Comparison of ENCODE assay signal across 9 cellular contexts in the genomic region with DNA sequence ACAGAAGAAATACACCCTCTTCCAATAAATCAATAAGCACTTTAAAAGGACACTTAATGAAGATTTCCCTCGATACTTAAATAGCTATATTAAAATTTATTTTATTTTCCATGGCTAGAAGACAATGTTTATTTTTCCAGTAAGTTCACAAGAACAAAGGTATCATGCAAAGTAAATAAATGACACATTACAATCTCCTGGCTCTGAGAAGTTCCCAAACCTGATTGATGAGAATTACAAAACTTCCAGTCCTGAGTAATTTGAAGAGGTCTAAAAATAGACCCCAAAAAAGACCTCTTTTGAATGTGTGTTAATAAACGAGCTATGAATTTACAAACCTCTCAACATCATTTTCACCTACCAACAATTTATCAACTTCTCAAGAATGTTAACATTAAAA. TPM values are rescaled to one million over a fixed set of nuclear protein-coding genes. Genes with fewer than 3 reads are reported as not detected.
A peak's percentile ranks its signal among the peaks of the same experiment; 100 is the strongest.
DNase-seq lines count a peak whose midpoint lies in the region; ATAC-seq, FAIRE-seq and TF ChIP-seq lines count a peak whose summit lies in the region.
"Had no signal": no experiment of that assay in that cellular context is flagged by ENCODE, and none has a peak within 500 bp of the region (broad histone marks: within the 10 kb centered on the region; RNA-seq: fewer than 3 reads in every experiment).

No MANE protein-coding gene starts in this region.

- no peaks in the 10 kb centered on the region for H3K27me3 Mint-ChIP-seq in activated CD8-positive, alpha-beta memory T cell treated with anti-CD3 and anti-CD28 coated beads, Interleukin-2, amount 10 ng/mL, durations not matched to agents 7 days and 5 days
- H3K27me3 Mint-ChIP-seq in activated CD8-positive, alpha-beta T cell treated with anti-CD3 and anti-CD28 coated beads, Interleukin-2, amount 10 ng/mL, durations not matched to agents 7 days and 5 days (ENCODE audit: low read depth) = no peaks in the 10 kb centered on the region

- H3K9me3 ChIP-seq in stomach (no peaks in the 10 kb centered on the region), tibial nerve (no peaks in the 10 kb centered on the region)

- intact Hi-C loops in stomach (cut with DNase I; ENCODE audit: low total_unique reads) = no loop called here

- H3K36me3 ChIP-seq in stomach = peaks cover 0 to 4% (median under 1%) of the 10 kb centered on the region in 4 donors
- H3K36me3 ChIP-seq in tibial nerve = peaks cover 0 to under 1% (median 0%) of the 10 kb centered on the region in 3 donors

- H3K4me3 Mint-ChIP-seq in activated CD8-positive, alpha-beta memory T cell treated with anti-CD3 and anti-CD28 coated beads, Interleukin-2, amount 10 ng/mL, durations not matched to agents 7 days and 5 days = peak overlapping the region; percentile 88
- H3K4me3 Mint-ChIP-seq in activated CD8-positive, alpha-beta T cell treated with anti-CD3 and anti-CD28 coated beads, Interleukin-2, amount 10 ng/mL, durations not matched to agents 7 days and 5 days = peak overlapping the region; percentile 99

- WGBS in stomach, 5 donors = 12 to 29% (median 17%) methylated on average over 2 of the region's 2 CpGs
- WGBS in tibial nerve, 2 donors = 48% methylated on average over 2 of the region's 2 CpGs

- peaks cover 9% of the 10 kb centered on the region for H3K36me3 Mint-ChIP-seq in activated CD8-positive, alpha-beta memory T cell treated with anti-CD3 and anti-CD28 coated beads, Interleukin-2, amount 10 ng/mL, durations not matched to agents 7 days and 5 days
- peaks cover 7% of the 10 kb centered on the region for H3K36me3 Mint-ChIP-seq in activated CD8-positive, alpha-beta T cell treated with anti-CD3 and anti-CD28 coated beads, Interleukin-2, amount 10 ng/mL, durations not matched to agents 7 days and 5 days (ENCODE audit: low read depth)

- TF ChIP-seq EP300 in stomach (IDR thresholded peaks at IDR 0.05) (no peak), tibial nerve (IDR thresholded peaks at IDR 0.05) (no peak)

- peak overlapping the region in 3 of 4 donors; percentile 92 to 96 (median 94) for H3K4me3 ChIP-seq in stomach
- H3K4me3 ChIP-seq in tibial nerve = peak overlapping the region in 1 of 4 donors; percentile 71

- ATAC-seq in activated CD8-positive, alpha-beta memory T cell treated with anti-CD3 and anti-CD28 coated beads, Interleukin-2, amount 10 ng/mL, durations not matched to agents 7 days and 5 days = no peak
- ATAC-seq in activated CD8-positive, alpha-beta T cell treated with anti-CD3 and anti-CD28 coated beads, Interleukin-2, amount 10 ng/mL, durations not matched to agents 7 days and 5 days = no peak

- H3K27ac ChIP-seq in stomach (peak overlapping the region in 4 of 5 donors; percentile 91 to 94 (median 93)), tibial nerve (no peak overlapping the region)

- peaks cover 49% of the 10 kb centered on the region for H3K4me1 Mint-ChIP-seq in activated CD8-positive, alpha-beta memory T cell treated with anti-CD3 and anti-CD28 coated beads, Interleukin-2, amount 10 ng/mL, durations not matched to agents 7 days and 5 days
- peaks cover 42% of the 10 kb centered on the region for H3K4me1 Mint-ChIP-seq in activated CD8-positive, alpha-beta T cell treated with anti-CD3 and anti-CD28 coated beads, Interleukin-2, amount 10 ng/mL, durations not matched to agents 7 days and 5 days (ENCODE audit: low read depth)

- H3K27ac Mint-ChIP-seq in activated CD8-positive, alpha-beta memory T cell treated with anti-CD3 and anti-CD28 coated beads, Interleukin-2, amount 10 ng/mL, durations not matched to agents 7 days and 5 days = no peak overlapping the region
- H3K27ac Mint-ChIP-seq in activated CD8-positive, alpha-beta T cell treated with anti-CD3 and anti-CD28 coated beads, Interleukin-2, amount 10 ng/mL, durations not matched to agents 7 days and 5 days = no peak overlapping the region

- CTCF ChIA-PET in activated CD8-positive, alpha-beta memory T cell treated with anti-CD3 and anti-CD28 coated beads, Interleukin-2, amount 10 ng/mL, durations not matched to agents 7 days and 5 days (lab: Charles Lee) = interaction anchor here (0.7 kb wide), 1 partner anchor 17 kb away, joined by 3 read pairs; no protein-coding TSS in a partner anchor
- CTCF ChIA-PET in activated CD8-positive, alpha-beta T cell treated with anti-CD3 and anti-CD28 coated beads, Interleukin-2, amount 10 ng/mL, durations not matched to agents 7 days and 5 days (lab: Charles Lee) = interaction anchor here (0.9 to 1.0 kb wide), 2 partner anchors 10 to 248 kb away, joined by 3 read pairs; no protein-coding TSS in a partner anchor

- DNase-seq in activated CD8-positive, alpha-beta memory T cell treated with anti-CD3 and anti-CD28 coated beads, Interleukin-2, amount 10 ng/mL, durations not matched to agents 7 days and 5 days = no peak
- DNase-seq in activated CD8-positive, alpha-beta memory T cell treated with anti-CD3 and anti-CD28 coated beads, Interleukin-2, amount 50 U/mL, for 4 hours = no peak
- no peak for DNase-seq in activated CD8-positive, alpha-beta T cell treated with anti-CD3 and anti-CD28 coated beads, Interleukin-2, amount 10 ng/mL, durations not matched to agents 7 days and 5 days
- no peak for DNase-seq in stomach
- no peak for DNase-seq in activated CD4-positive, CD25-positive, alpha-beta regulatory T cell treated with anti-CD3 and anti-CD28 coated beads, Interleukin-2, amount 50 U/mL, for 72 hours
- DNase-seq in DMS 273 (lab: John Stamatoyannopoulos, UW; ENCODE audit: unreplicated experiment) = no peak
- no peak for DNase-seq in tibial nerve (ENCODE audit: low spot score in 2 of 2)
- DNase-seq: NCI-H345 had no signal

- POLR2A ChIA-PET in activated CD8-positive, alpha-beta T cell treated with anti-CD3 and anti-CD28 coated beads, Interleukin-2, amount 10 ng/mL, durations not matched to agents 7 days and 5 days (lab: Charles Lee) = no interaction called here

- H3K9me3 Mint-ChIP-seq in activated CD8-positive, alpha-beta memory T cell treated with anti-CD3 and anti-CD28 coated beads, Interleukin-2, amount 10 ng/mL, durations not matched to agents 7 days and 5 days (ENCODE audit: low read depth) = no peaks in the 10 kb centered on the region
- no peaks in the 10 kb centered on the region for H3K9me3 Mint-ChIP-seq in activated CD8-positive, alpha-beta T cell treated with anti-CD3 and anti-CD28 coated beads, Interleukin-2, amount 10 ng/mL, durations not matched to agents 7 days and 5 days (ENCODE audit: insufficient read depth)

- no peaks in the 10 kb centered on the region for H3K27me3 ChIP-seq in stomach
- no peaks in the 10 kb centered on the region for H3K27me3 ChIP-seq in tibial nerve

- peak; percentile 60 for FAIRE-seq in islet of Langerhans (lab: Jason Lieb, UNC)

- peaks cover 7 to 55% (median 34%) of the 10 kb centered on the region in 4 donors for H3K4me1 ChIP-seq in stomach
- H3K4me1 ChIP-seq in tibial nerve = peaks cover 0 to 39% (median 10%) of the 10 kb centered on the region in 4 donors

- TF ChIP-seq CTCF in stomach (IDR thresholded peaks at IDR 0.05) (no peak), tibial nerve (IDR thresholded peaks at IDR 0.05) (no peak)

- TF ChIP-seq POLR2A in stomach (IDR thresholded peaks at IDR 0.05) = no peak
- no peak for TF ChIP-seq POLR2A in tibial nerve (IDR thresholded peaks at IDR 0.05)

RNA-seq across cellular contexts. Expression of a gene that starts 1.5 kb away (rescaled TPM):
- total RNA-seq in activated CD8-positive, alpha-beta memory T cell treated with anti-CD3 and anti-CD28 coated beads, Interleukin-2, amount 10 ng/mL, durations not matched to agents 7 days and 5 days = 10 to 100 TPM; 19.4 to 21.8 TPM
- total RNA-seq in activated CD8-positive, alpha-beta T cell treated with anti-CD3 and anti-CD28 coated beads, Interleukin-2, amount 10 ng/mL, durations not matched to agents 7 days and 5 days = 10 to 100 TPM; 15.5 to 18.6 TPM
- total RNA-seq in stomach = 10 to 100 TPM in 4 of 5 donors, 1 to 10 TPM in 1; 9.3 to 56.0 (median 21.4) TPM
- 1 to 10 TPM; 7.9 to 9.5 (median 8.1) TPM for polyA plus RNA-seq in stomach
- total RNA-seq in tibial nerve = 10 to 100 TPM; 14.7 to 22.2 (median 19.3) TPM

RNA-seq across cellular contexts. Expression of a gene that starts 2.1 kb away (rescaled TPM):
- total RNA-seq in activated CD8-positive, alpha-beta memory T cell treated with anti-CD3 and anti-CD28 coated beads, Interleukin-2, amount 10 ng/mL, durations not matched to agents 7 days and 5 days = 1 to 10 TPM; 6.7 to 9.5 TPM
- total RNA-seq in activated CD8-positive, alpha-beta T cell treated with anti-CD3 and anti-CD28 coated beads, Interleukin-2, amount 10 ng/mL, durations not matched to agents 7 days and 5 days = 1 to 10 TPM; 7.3 to 7.7 TPM
- total RNA-seq in stomach = 1 to 10 TPM; 1.8 to 8.0 (median 4.2) TPM
- 1 to 10 TPM; 2.3 to 2.9 (median 2.7) TPM for polyA plus RNA-seq in stomach
- total RNA-seq in tibial nerve = 10 to 100 TPM in 1 of 4 donors, 1 to 10 TPM in 3; 3.0 to 14.2 (median 6.2) TPM

RNA-seq across cellular contexts. Expression of a gene that starts 49.7 kb away (rescaled TPM):
- total RNA-seq in activated CD8-positive, alpha-beta memory T cell treated with anti-CD3 and anti-CD28 coated beads, Interleukin-2, amount 10 ng/mL, durations not matched to agents 7 days and 5 days = 10 to 100 TPM in 1 of 2 experiments, 1 to 10 TPM in 1; 6.4 to 11.0 TPM
- total RNA-seq in activated CD8-positive, alpha-beta T cell treated with anti-CD3 and anti-CD28 coated beads, Interleukin-2, amount 10 ng/mL, durations not matched to agents 7 days and 5 days = 10 to 100 TPM in 1 of 2 experiments, 1 to 10 TPM in 1; 8.9 to 10.2 TPM
- total RNA-seq in stomach = 10 to 100 TPM in 3 of 5 donors, 1 to 10 TPM in 2; 1.2 to 48.7 (median 10.3) TPM
- 1 to 10 TPM; 2.0 to 3.7 (median 2.5) TPM for polyA plus RNA-seq in stomach
- 10 to 100 TPM in 3 of 4 donors, 1 to 10 TPM in 1; 5.3 to 18.2 (median 14.5) TPM for total RNA-seq in tibial nerve

Comparison
In these comparisons a context has a peak if more than half of its experiments do, and no peak if none do; other contexts are left out.
1. H3K27ac ChIP-seq: peak in stomach (4 of 5); none in tibial nerve (0 of 4).